34 cellular contexts compared by ENCODE assay signal in the genomic region with DNA sequence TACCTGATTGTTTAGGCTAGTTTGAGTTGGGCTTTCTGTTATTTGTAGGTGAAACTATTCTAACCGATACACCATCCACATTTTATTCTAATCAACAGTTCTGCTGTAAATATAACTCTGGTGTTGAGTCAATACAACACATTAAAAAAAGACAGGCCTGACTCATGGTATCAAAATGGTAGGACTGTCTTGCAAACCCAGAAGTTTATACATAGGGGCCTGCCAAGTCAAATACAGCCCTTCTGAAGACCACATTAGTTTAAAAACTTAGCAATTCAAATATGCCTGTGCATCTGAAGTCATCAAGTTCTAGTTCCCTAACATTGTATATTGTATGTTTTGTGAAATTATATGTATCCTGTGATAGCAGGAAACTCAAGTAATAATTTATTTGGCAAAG. TPM values are rescaled to one million over a fixed set of nuclear protein-coding genes. Genes with fewer than 3 reads are reported as not detected.
DNase-seq lines count a peak whose midpoint lies in the region; ATAC-seq, FAIRE-seq and TF ChIP-seq lines count a peak whose summit lies in the region.
"Had no signal": no experiment of that assay in that cellular context is flagged by ENCODE, and none has a peak within 500 bp of the region (broad histone marks: within the 10 kb centered on the region; RNA-seq: fewer than 3 reads in every experiment).

No MANE protein-coding gene starts in this region.

- no peak overlapping the region for H3K27ac Mint-ChIP-seq in astrocyte (ENCODE audit: unreplicated experiment)
- H3K27ac Mint-ChIP-seq: activated CD4-positive, alpha-beta memory T cell treated with anti-CD3 and anti-CD28 coated beads, Interleukin-2, amount 10 ng/mL, durations not matched to agents 7 days and 5 days; activated naive CD4-positive, alpha-beta T cell treated with anti-CD3 and anti-CD28 coated beads, Interleukin-2, amount 50 U/mL, for 72 hours; activated T-helper 17 cell treated with anti-CD3 and anti-CD28 coated beads, Interleukin-2, amount 50 U/mL, for 72 hours; CD8-positive, alpha-beta memory T cell; stimulated activated naive B cell treated with anti-CD40 and anti-IgM and Interleukin-4, amounts not matched to agents 10 μg/mL and 1 μg/mL and 100 μg/mL, for 72 hours; T-cell had no signal

- no peaks in the 10 kb centered on the region for H3K36me3 Mint-ChIP-seq in astrocyte (ENCODE audit: low read depth, unreplicated experiment)
- H3K36me3 Mint-ChIP-seq: activated naive CD4-positive, alpha-beta T cell treated with anti-CD3 and anti-CD28 coated beads, Interleukin-2, amount 50 U/mL, for 72 hours; CD8-positive, alpha-beta memory T cell; stimulated activated naive B cell treated with anti-CD40 and anti-IgM and Interleukin-4, amounts not matched to agents 10 μg/mL and 1 μg/mL and 100 μg/mL, for 72 hours; T-cell had no signal

- H3K9me3 ChIP-seq in GM23248 (ENCODE audit: low read depth), result no peaks in the 10 kb centered on the region
- no peaks in the 10 kb centered on the region for H3K9me3 ChIP-seq in astrocyte (ENCODE audit: insufficient read depth, low read depth, low read length)
- H3K9me3 ChIP-seq: gastrocnemius medialis, prostate gland, suprapubic skin had no signal

- 54% methylated on average over 1 of the region's 1 CpG for WGBS in GM23248 (ENCODE audit: low coverage in 1 of 2, low lambda C conversion rate in 2 of 2, missing lambda C conversion rate in 2 of 2), 2 experiments

- DNase-seq in GM23248 (peak; percentile 52), astrocyte (ENCODE audit: low read depth) (peak; percentile 93), fibroblast of mammary gland (ENCODE audit: low read depth) (peak; percentile 47), ureter (ENCODE audit: low spot score) (no peak), foreskin melanocyte (no peak), DMS53 treated with DMSO at 0.1 percent for 48 hours (lab: John Stamatoyannopoulos, UW; ENCODE audit: unreplicated experiment) (no peak)
- DNase-seq: activated CD4-positive, alpha-beta memory T cell treated with anti-CD3 and anti-CD28 coated beads, Interleukin-2, amount 10 ng/mL, durations not matched to agents 7 days and 5 days; anterior cingulate cortex; CD8-positive, alpha-beta memory T cell; cerebellar nuclear complex; DMS 273 treated with DMSO at 0.1 percent for 48 hours; gastrocnemius medialis; KBM-7; mesendoderm; MM.1S; NCI-H1417 treated with DMSO at 0.1 percent for 48 hours; NCI-H774; stimulated activated naive B cell treated with anti-CD40 and anti-IgM and Interleukin-4, amounts not matched to agents 10 μg/mL and 1 μg/mL and 100 μg/mL, for 72 hours; T-cell had no signal

- H3K27ac ChIP-seq in GM23248 (no peak overlapping the region), astrocyte (ENCODE audit: low read depth, low read length) (no peak overlapping the region)
- H3K27ac ChIP-seq: gastrocnemius medialis, hepatocyte, prostate gland, RWPE1, suprapubic skin had no signal

- H2AFZ ChIP-seq in GM23248, result no peak overlapping the region
- no peak overlapping the region for H2AFZ ChIP-seq in astrocyte (ENCODE audit: low read depth, low read length)
- H2AFZ ChIP-seq: hepatocyte had no signal

- H3K79me2 ChIP-seq in GM23248 (ENCODE audit: insufficient read depth) (no peaks in the 10 kb centered on the region), astrocyte (ENCODE audit: insufficient read depth, low read length) (no peaks in the 10 kb centered on the region)
- H3K79me2 ChIP-seq: hepatocyte had no signal

- ATAC-seq in GM21360 (IDR thresholded peaks at IDR 0.05; ENCODE audit: unreplicated experiment), result no peak
- ATAC-seq: activated CD4-positive, CD25-positive, alpha-beta regulatory T cell treated with anti-CD3 and anti-CD28 coated beads, Interleukin-2, amount 50 U/mL, for 24 hours; activated naive CD4-positive, alpha-beta T cell treated with anti-CD3 and anti-CD28 coated beads, Interleukin-2, amount 50 U/mL, for 72 hours; activated T-helper 17 cell treated with anti-CD3 and anti-CD28 coated beads, Interleukin-2, amount 50 U/mL, for 72 hours; gastrocnemius medialis; HCT116; left lobe of liver; sciatic nerve; stimulated activated naive B cell treated with anti-CD40 and anti-IgM and Interleukin-4, amounts not matched to agents 10 μg/mL and 1 μg/mL and 100 μg/mL, for 72 hours; T-cell had no signal

- H3K4me1 ChIP-seq in GM23248 (ENCODE audit: insufficient read depth), result peaks cover 25% of the 10 kb centered on the region
- H3K4me1 ChIP-seq in astrocyte (ENCODE audit: insufficient read depth, low read length), result peaks cover 26% of the 10 kb centered on the region
- H3K4me1 ChIP-seq: gastrocnemius medialis, prostate gland, suprapubic skin had no signal

- H3K9me3 Mint-ChIP-seq in astrocyte (ENCODE audit: unreplicated experiment), result no peaks in the 10 kb centered on the region
- H3K9me3 Mint-ChIP-seq: activated CD4-positive, alpha-beta memory T cell treated with anti-CD3 and anti-CD28 coated beads, Interleukin-2, amount 10 ng/mL, durations not matched to agents 7 days and 5 days; activated naive CD4-positive, alpha-beta T cell treated with anti-CD3 and anti-CD28 coated beads, Interleukin-2, amount 50 U/mL, for 72 hours; activated T-helper 17 cell treated with anti-CD3 and anti-CD28 coated beads, Interleukin-2, amount 50 U/mL, for 72 hours; CD8-positive, alpha-beta memory T cell; stimulated activated naive B cell treated with anti-CD40 and anti-IgM and Interleukin-4, amounts not matched to agents 10 μg/mL and 1 μg/mL and 100 μg/mL, for 72 hours; T-cell had no signal

- FAIRE-seq in astrocyte (lab: Jason Lieb, UNC), result peak; percentile 9
- FAIRE-seq: G401.6, GM19239, HTR-8/SVneo, urothelium cell line had no signal

- H3K27me3 ChIP-seq in GM23248 (replicated peaks; ENCODE audit: insufficient read depth), result no peaks in the 10 kb centered on the region
- H3K27me3 ChIP-seq in astrocyte (ENCODE audit: insufficient read depth, low read length), result no peaks in the 10 kb centered on the region
- H3K27me3 ChIP-seq: gastrocnemius medialis, hepatocyte, suprapubic skin had no signal

- H4K20me1 ChIP-seq in GM23248 (ENCODE audit: insufficient read depth) (no peaks in the 10 kb centered on the region), astrocyte (ENCODE audit: insufficient read depth, low read length) (no peaks in the 10 kb centered on the region)

- no peaks in the 10 kb centered on the region; the same call in 1 of the 2 replicates for H3K9me2 ChIP-seq in GM23248 (ENCODE audit: insufficient read depth)

- no peak for TF ChIP-seq CTCF in astrocyte (IDR thresholded peaks at IDR 0.05; ENCODE audit: insufficient read depth, low read depth, low read length)
- no peak for TF ChIP-seq CTCF in fibroblast of mammary gland (conservative IDR thresholded peaks at IDR 0.05; ENCODE audit: control insufficient read depth, insufficient read depth, low read depth, low read length)

- in situ Hi-C loops in GM23248 (cut with MboI), result no loop called here

- H3K9ac ChIP-seq in GM23248 (no peak overlapping the region), astrocyte (ENCODE audit: low read length) (no peak overlapping the region)

- no peak overlapping the region for H3K4me3 Mint-ChIP-seq in astrocyte (ENCODE audit: unreplicated experiment)
- H3K4me3 Mint-ChIP-seq: activated CD4-positive, alpha-beta memory T cell treated with anti-CD3 and anti-CD28 coated beads, Interleukin-2, amount 10 ng/mL, durations not matched to agents 7 days and 5 days; activated T-helper 17 cell treated with anti-CD3 and anti-CD28 coated beads, Interleukin-2, amount 50 U/mL, for 72 hours; CD8-positive, alpha-beta memory T cell; stimulated activated naive B cell treated with anti-CD40 and anti-IgM and Interleukin-4, amounts not matched to agents 10 μg/mL and 1 μg/mL and 100 μg/mL, for 72 hours; T-cell had no signal

- H3K27me3 Mint-ChIP-seq in astrocyte (ENCODE audit: low read depth, unreplicated experiment), result no peaks in the 10 kb centered on the region
- H3K27me3 Mint-ChIP-seq: activated CD4-positive, alpha-beta memory T cell treated with anti-CD3 and anti-CD28 coated beads, Interleukin-2, amount 10 ng/mL, durations not matched to agents 7 days and 5 days had no signal

- H3K4me1 Mint-ChIP-seq in astrocyte (ENCODE audit: low read depth, unreplicated experiment), result no peaks in the 10 kb centered on the region
- H3K4me1 Mint-ChIP-seq: activated CD4-positive, alpha-beta memory T cell treated with anti-CD3 and anti-CD28 coated beads, Interleukin-2, amount 10 ng/mL, durations not matched to agents 7 days and 5 days; activated T-helper 17 cell treated with anti-CD3 and anti-CD28 coated beads, Interleukin-2, amount 50 U/mL, for 72 hours; CD8-positive, alpha-beta memory T cell; stimulated activated naive B cell treated with anti-CD40 and anti-IgM and Interleukin-4, amounts not matched to agents 10 μg/mL and 1 μg/mL and 100 μg/mL, for 72 hours; T-cell had no signal

- H3K4me3 ChIP-seq in GM23248, result no peak overlapping the region
- no peak overlapping the region for H3K4me3 ChIP-seq in astrocyte (ENCODE audit: insufficient read depth, low read depth, low read length)
- H3K4me3 ChIP-seq in fibroblast of mammary gland (ENCODE audit: control insufficient read depth, low read depth, low read length), result no peak overlapping the region
- H3K4me3 ChIP-seq: gastrocnemius medialis, hepatocyte, prostate gland, suprapubic skin had no signal

- H3K4me2 ChIP-seq in GM23248 (ENCODE audit: unreplicated experiment), result peak overlapping the region; percentile 1
- H3K4me2 ChIP-seq in astrocyte (ENCODE audit: low read length), result peak overlapping the region; percentile 32
- H3K4me2 ChIP-seq: hepatocyte had no signal

- peaks cover 26% of the 10 kb centered on the region for H3F3A ChIP-seq in GM23248 (ENCODE audit: insufficient read depth)

- H3K36me3 ChIP-seq in GM23248 (ENCODE audit: low read depth) (no peaks in the 10 kb centered on the region), astrocyte (ENCODE audit: insufficient read depth, low read length) (no peaks in the 10 kb centered on the region)
- H3K36me3 ChIP-seq: gastrocnemius medialis, prostate gland, suprapubic skin had no signal

RNA-seq across cellular contexts. Expression of gene PDE5A, which starts 24.4 kb away (rescaled TPM):
- 13.8 and 16.7 TPM in 2 replicates for total RNA-seq in GM23248 (2014; rRNA removed; shearing (Covaris generic))
- polyA plus RNA-seq in GM23248 (2016; fragmentation: Nextera tagmentation; extraction: Ambion mirVana), result 6.8 and 8.0 TPM in 2 replicates
- 2.2 and 3.6 TPM in 2 replicates for total RNA-seq in astrocyte
- 74.4 TPM for total RNA-seq in ureter

Comparison
In these comparisons a context has a peak if more than half of its experiments do, and no peak if none do; other contexts are left out.
1. DNase-seq: peak in GM23248 (single experiment), astrocyte (single experiment) and fibroblast of mammary gland (single experiment); none in ureter (single experiment), foreskin melanocyte (single experiment) and DMS53 treated with DMSO at 0.1 percent for 48 hours (single experiment).